ENCODE assay signal across 8 cellular contexts in the genomic region with DNA sequence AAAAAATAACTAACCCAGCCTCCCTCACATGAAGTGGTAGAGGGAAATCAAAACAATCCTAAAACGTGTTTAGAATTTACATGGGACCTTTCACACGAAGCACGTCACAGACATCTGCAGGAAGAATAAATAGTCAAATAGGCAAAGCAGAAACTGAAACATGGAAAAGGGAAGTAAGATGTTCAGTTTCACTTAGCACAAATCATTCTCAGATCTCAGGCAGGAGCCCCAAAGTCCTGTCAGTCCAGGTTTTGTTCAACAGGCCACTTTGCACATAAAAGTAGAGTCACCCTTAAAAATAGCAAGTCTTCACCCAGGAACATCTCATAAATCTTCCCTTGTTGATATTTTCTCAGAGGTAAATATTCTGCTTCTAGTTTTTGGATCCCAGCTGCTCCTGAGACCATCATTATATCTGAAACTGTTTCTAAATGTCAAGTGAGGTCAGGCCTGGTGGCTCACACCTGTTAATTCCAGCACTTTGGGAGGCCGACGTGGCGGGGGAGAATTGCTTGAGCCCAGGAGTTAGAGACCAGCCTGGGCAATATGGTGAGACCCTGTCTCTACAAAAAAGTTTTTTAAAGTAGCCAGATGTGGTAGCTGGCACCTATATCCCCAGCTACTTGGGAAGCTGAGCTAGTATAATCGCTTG.
DNase-seq lines count a peak whose midpoint lies in the region; ATAC-seq and TF ChIP-seq lines count a peak whose summit lies in the region.

No MANE protein-coding gene starts in this region.

- H4K20me1 ChIP-seq in OCI-LY3 (ENCODE audit: insufficient read depth, low read length): peaks cover 12% of the 10 kb centered on the region; the same call in 1 of the 2 replicates

- peaks cover 50% of the 10 kb centered on the region for H3K79me2 ChIP-seq in OCI-LY3 (ENCODE audit: low read length)

- peak overlapping the region; percentile 96 for H3K27ac ChIP-seq in OCI-LY3 (ENCODE audit: low read length)

- peaks cover 34% of the 10 kb centered on the region for H3K4me1 Mint-ChIP-seq in nephron progenitor cell

- H3K9ac ChIP-seq in OCI-LY3 (ENCODE audit: low read length): peak overlapping the region; percentile 99; the same call in 1 of the 2 replicates

- H3K9me3 ChIP-seq in OCI-LY3 (ENCODE audit: insufficient read depth, low read length): 0 out of 2 replicates have a peak, but pooled peaks cover 5% of the 10 kb centered on the region

- peak overlapping the region; percentile 87 for H3K4me2 ChIP-seq in OCI-LY3 (ENCODE audit: low read length)

- peaks cover 47% of the 10 kb centered on the region for H3K4me1 ChIP-seq in OCI-LY3 (ENCODE audit: low read length)

- peak; percentile 39 for ATAC-seq in GM18868 (IDR thresholded peaks at IDR 0.05; ENCODE audit: unreplicated experiment)
- ATAC-seq in HG02759 (IDR thresholded peaks at IDR 0.05; ENCODE audit: unreplicated experiment): peak; percentile 33

- TF ChIP-seq CTCF in OCI-LY3 (IDR thresholded peaks at IDR 0.05; ENCODE audit: low read depth, low read length) (no peak), nephron progenitor cell (IDR thresholded peaks at IDR 0.05) (no peak)

- H3K36me3 Mint-ChIP-seq in nephron progenitor cell (ENCODE audit: low read depth): peaks cover 16% of the 10 kb centered on the region

- H2AFZ ChIP-seq in OCI-LY3 (ENCODE audit: low read depth, low read length): no peak overlapping the region

- DNase-seq in nephron progenitor cell (no peak), AG20443 (ENCODE audit: low spot score) (no peak), hippocampal formation (lab: John Stamatoyannopoulos, UW) (no peak), NCI-H69 (lab: John Stamatoyannopoulos, UW) (no peak)
- no peak for DNase-seq in stimulated activated naive CD4-positive, alpha-beta T cell treated with Interleukin-2 at 50 U/mL for 16 hours (lab: John Stamatoyannopoulos, UW)

- no peaks in the 10 kb centered on the region for H3K27me3 ChIP-seq in OCI-LY3 (ENCODE audit: low read depth, low read length)

- no peak overlapping the region for H3K27ac Mint-ChIP-seq in nephron progenitor cell

- peaks cover 12% of the 10 kb centered on the region for H3K27me3 Mint-ChIP-seq in nephron progenitor cell (ENCODE audit: low read depth, poor library complexity)

- peak overlapping the region; percentile 28 for H3K4me3 Mint-ChIP-seq in nephron progenitor cell

- H3K36me3 ChIP-seq in OCI-LY3 (replicated peaks; ENCODE audit: low read depth, low read length): peaks cover 27% of the 10 kb centered on the region

- H3K4me3 ChIP-seq in OCI-LY3 (ENCODE audit: low read length): peak overlapping the region; percentile 99

- peaks cover 15% of the 10 kb centered on the region for H3K9me3 Mint-ChIP-seq in nephron progenitor cell
